Comparison of ENCODE assay signal across 22 cellular contexts in genomic region chr16:47067203-47067602, GRCh38.
"Had no signal": no experiment of that assay in that cellular context is flagged by ENCODE, and none has a peak within 500 bp of the region (broad histone marks: within the 10 kb centered on the region; RNA-seq: fewer than 3 reads in every experiment).

No MANE protein-coding gene starts in this region.

- H3K36me3 ChIP-seq: neural progenitor cell, ovary, right lobe of liver, stomach, thyroid gland, vagina had no signal

- H3K4me3 ChIP-seq: lung, neural progenitor cell, ovary, psoas muscle, right lobe of liver, smooth muscle cell, stomach, thyroid gland, vagina had no signal

- H3K27me3 ChIP-seq: neural progenitor cell, ovary, right lobe of liver, stomach, thyroid gland, vagina had no signal

- H3K9me3 ChIP-seq: ovary, psoas muscle, right lobe of liver, stomach, thyroid gland, vagina had no signal

- ATAC-seq: effector memory CD8-positive, alpha-beta T cell; naive thymus-derived CD4-positive, alpha-beta T cell; psoas muscle; right lobe of liver; stimulated activated effector memory CD8-positive, alpha-beta T cell treated with anti-CD3 and anti-CD28 coated beads, Interleukin-12 subunit alpha, Interleukin-12 subunit beta, amount 100 ng/mL, for 72 hours had no signal

- H3K4me1 ChIP-seq: psoas muscle, right lobe of liver, stomach, thyroid gland, vagina had no signal

- DNase-seq: cortex of kidney; effector memory CD8-positive, alpha-beta T cell; erythroblast; hypothalamus; immature natural killer cell; kidney glomerular epithelial cell; naive thymus-derived CD4-positive, alpha-beta T cell; ovary; posterior cingulate gyrus; psoas muscle; right lobe of liver; stimulated activated CD4-positive, alpha-beta T cell treated with anti-CD3 and anti-CD28 coated beads, Interleukin-2, amount 100 ng/mL, for 24 hours; stimulated activated CD4-positive, alpha-beta T cell treated with anti-CD3 and anti-CD28 coated beads, Interleukin-4, amount 100 ng/mL, for 24 hours; stimulated activated naive CD4-positive, alpha-beta T cell treated with Interleukin-2 at 50 U/mL for 16 hours; stomach; thyroid gland; trophoblast cell had no signal

- H3K27ac ChIP-seq: neural progenitor cell, ovary, psoas muscle, right lobe of liver, stomach, thyroid gland, vagina had no signal
